29 cellular contexts compared by ENCODE assay signal in the genomic region with DNA sequence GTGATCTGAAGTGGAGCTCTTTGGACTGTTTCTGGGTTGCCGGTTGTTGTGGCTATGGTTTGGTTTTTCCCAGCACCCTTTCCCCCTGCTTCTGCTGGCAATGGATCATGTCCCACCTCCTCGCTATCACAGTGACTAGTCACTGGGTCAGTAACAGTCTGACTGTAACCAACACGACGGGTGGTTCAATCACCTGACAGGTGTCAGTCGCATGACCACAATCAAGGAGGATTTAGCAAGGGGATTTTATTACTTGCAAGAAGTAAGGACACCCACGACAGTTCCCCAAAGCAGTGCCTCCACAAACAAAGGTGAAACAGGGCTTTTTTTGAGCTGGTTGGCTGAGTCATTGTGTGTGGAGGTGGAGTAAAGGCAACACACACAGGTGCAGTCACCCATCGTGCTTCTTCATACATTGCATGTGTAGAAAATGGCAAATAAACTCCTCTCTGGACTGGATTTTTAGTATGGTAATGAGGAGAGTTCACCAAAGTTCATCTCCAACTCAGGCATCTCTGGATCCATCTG. TPM values are rescaled to one million over a fixed set of nuclear protein-coding genes. Genes with fewer than 3 reads are reported as not detected.
DNase-seq lines count a peak whose midpoint lies in the region; ATAC-seq and TF ChIP-seq lines count a peak whose summit lies in the region.
"Had no signal": no experiment of that assay in that cellular context is flagged by ENCODE, and none has a peak within 500 bp of the region (broad histone marks: within the 10 kb centered on the region; RNA-seq: fewer than 3 reads in every experiment).

No MANE protein-coding gene starts in this region.

- peak; percentile 8 for DNase-seq in GM12865 (ENCODE audit: low read depth)
- DNase-seq in islet precursor cell = peak; percentile 19
- no peak for DNase-seq in activated CD4-positive, alpha-beta T cell treated with anti-CD3 and anti-CD28 coated beads for 48 hours
- DNase-seq in dedifferentiated amniotic fluid mesenchymal stem cell (ENCODE audit: extremely low spot score) = no peak
- no peak for DNase-seq in A172 (ENCODE audit: low spot score)
- DNase-seq: CD4-positive, CD25-positive, alpha-beta regulatory T cell; COR-L47; DMS53; GM23248; H7; MG63; NCI-H1417; NCI-H1694; NCI-H2029 treated with DMSO at 0.1 percent for 48 hours; NCI-H2227 treated with DMSO at 0.1 percent for 48 hours; NCI-H526 treated with DMSO at 0.1 percent for 48 hours; PC-9; Right ventricle myocardium superior; RPMI8226; T-helper 2 cell had no signal

- ATAC-seq in GM19463 (IDR thresholded peaks at IDR 0.05; ENCODE audit: unreplicated experiment) (peak; percentile 50), HG02885 (IDR thresholded peaks at IDR 0.05; ENCODE audit: poor library complexity, unreplicated experiment) (peak; percentile 59)
- ATAC-seq: K562 had no signal

- H3K4me3 ChIP-seq in GM12865 (ENCODE audit: low read depth, low read length) = no peak overlapping the region
- H3K4me3 ChIP-seq: BLaER1, GM23248, K562, MG63, PC-9, SJSA1 had no signal

- TF ChIP-seq CTCF in GM12865 (IDR thresholded peaks at IDR 0.05; ENCODE audit: insufficient read depth, low read depth, low read length, missing control alignments) = no peak

RNA-seq across cellular contexts. Expression of gene FAM3D, which starts 58.8 kb away (rescaled TPM):
- total RNA-seq in A172 (2014; rRNA removed; shearing (Covaris generic)) = not detected in 2 replicates
- total RNA-seq: CD4-positive, CD25-positive, alpha-beta regulatory T cell; Daoy; G401; GM23248; H7; K562; LHCN-M2; NCI-H460; PC-9; Right ventricle myocardium superior; SJSA1 had no signal

Comparison
In these comparisons a context has a peak if more than half of its experiments do, and no peak if none do; other contexts are left out.
1. DNase-seq: peak in GM12865 (single experiment) and islet precursor cell (single experiment); none in activated CD4-positive, alpha-beta T cell treated with anti-CD3 and anti-CD28 coated beads for 48 hours (single experiment), dedifferentiated amniotic fluid mesenchymal stem cell (single experiment) and A172 (single experiment).